Comparison of ENCODE assay signal across 8 cellular contexts in the genomic region with DNA sequence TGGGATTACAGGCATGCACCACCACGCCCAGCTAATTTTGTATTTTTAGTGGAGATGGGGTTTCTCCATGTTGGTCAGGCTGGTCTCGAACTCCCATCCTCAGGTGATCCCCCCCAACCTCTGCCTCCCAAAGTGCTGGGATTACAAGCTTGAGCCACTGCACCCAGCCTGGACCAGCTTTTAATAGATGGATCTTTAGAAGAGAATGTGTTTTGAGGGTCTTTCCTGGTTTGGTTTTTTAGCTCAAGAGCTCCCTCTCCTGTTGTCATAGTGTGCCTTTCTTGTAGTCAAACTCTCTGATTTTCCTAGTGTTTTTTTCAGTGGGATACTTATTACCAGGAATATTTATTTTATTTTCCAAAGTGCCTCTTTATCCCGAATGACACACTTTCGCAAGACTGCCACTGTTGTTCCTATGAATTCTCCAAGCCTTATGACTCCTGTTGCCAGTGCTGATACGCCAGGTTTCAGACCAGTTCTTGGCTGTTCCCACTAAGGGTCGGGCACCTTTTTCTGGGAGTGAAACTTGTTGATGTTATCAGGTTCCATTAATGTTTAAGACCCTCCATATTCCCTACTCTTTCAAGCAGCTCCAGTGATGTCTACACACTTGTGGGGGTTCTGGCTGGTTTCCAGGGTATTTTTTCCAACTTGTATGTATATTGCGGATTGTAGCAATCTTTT. TPM values are rescaled to one million over a fixed set of nuclear protein-coding genes. Genes with fewer than 3 reads are reported as not detected.
A peak's percentile ranks its signal among the peaks of the same experiment; 100 is the strongest.
DNase-seq lines count a peak whose midpoint lies in the region; ATAC-seq and TF ChIP-seq lines count a peak whose summit lies in the region.

No MANE protein-coding gene starts in this region.

- TF ChIP-seq CTCF in 22Rv1 (IDR thresholded peaks at IDR 0.05) (peak; percentile 79), GM12865 (IDR thresholded peaks at IDR 0.05; ENCODE audit: insufficient read depth, low read depth, low read length, missing control alignments) (peak; percentile 51)

- DNase-seq in GM12865 (ENCODE audit: low read depth) (peak; percentile 49), NCI-H446 (lab: John Stamatoyannopoulos, UW) (peak; percentile 18 to 66), cerebellum (ENCODE audit: low spot score) (peak; percentile 58), mesenteric fat pad (ENCODE audit: low spot score) (peak; percentile 53), AML-193 (lab: John Stamatoyannopoulos, UW) (no peak)

- no peak overlapping the region for H3K27ac ChIP-seq in 22Rv1

- ATAC-seq in GM18907 (IDR thresholded peaks at IDR 0.05; ENCODE audit: unreplicated experiment): no peak
- ATAC-seq in GM21381 (IDR thresholded peaks at IDR 0.05; ENCODE audit: unreplicated experiment): no peak

- no peak overlapping the region for H3K4me3 ChIP-seq in GM12865 (ENCODE audit: low read depth, low read length)

RNA-seq across cellular contexts. Expression of gene LIMA1, which starts 31.5 kb away (rescaled TPM):
- total RNA-seq in cerebellum: 16.2 TPM
- 163 TPM for total RNA-seq in mesenteric fat pad

Comparison
In these comparisons a context has a peak if more than half of its experiments do, and no peak if none do; other contexts are left out.
1. DNase-seq: peak in GM12865 (single experiment), NCI-H446 (2 of 2), cerebellum (single experiment) and mesenteric fat pad (single experiment); none in AML-193 (0 of 2).